Comparison of ENCODE assay signal across 21 cellular contexts in genomic region chr3:116166121-116166520, GRCh38.
"Had no signal": no experiment of that assay in that cellular context is flagged by ENCODE, and none has a peak within 500 bp of the region (broad histone marks: within the 10 kb centered on the region; RNA-seq: fewer than 3 reads in every experiment).

No MANE protein-coding gene starts in this region.

- DNase-seq: cortex of kidney; effector memory CD4-positive, alpha-beta T cell; immature natural killer cell; kidney; left colon; left ventricle myocardium superior; naive thymus-derived CD8-positive, alpha-beta T cell; sigmoid colon; stimulated activated CD4-positive, alpha-beta T cell treated with anti-CD3 and anti-CD28 coated beads, Interleukin-2, amount 100 ng/mL, for 24 hours; stimulated activated CD4-positive, alpha-beta T cell treated with anti-CD3 and anti-CD28 coated beads, Interleukin-4, amount 100 ng/mL, for 4 hours; stimulated activated naive B cell treated with anti-CD40 and anti-IgM and Interleukin-4, amounts not matched to agents 10 μg/mL and 1 μg/mL and 100 μg/mL, for 72 hours; stomach; tibial artery; uterus had no signal

- H3K4me3 ChIP-seq: lung, right atrium auricular region, sigmoid colon, skin epidermis, stomach, suprapubic skin, tibial artery, upper lobe of left lung, uterus had no signal

- H3K27ac ChIP-seq: neutrophil, right atrium auricular region, sigmoid colon, skin epidermis, stomach, suprapubic skin, tibial artery, upper lobe of left lung, uterus had no signal

- ATAC-seq: esophagus mucosa; left colon; left ventricle myocardium superior; naive thymus-derived CD8-positive, alpha-beta T cell; stimulated activated naive B cell treated with anti-CD40 and anti-IgM and Interleukin-4, amounts not matched to agents 10 μg/mL and 1 μg/mL and 100 μg/mL, for 72 hours had no signal

- H3K27me3 ChIP-seq: neutrophil, right atrium auricular region, sigmoid colon, stomach, suprapubic skin, tibial artery, upper lobe of left lung, uterus had no signal
